1 cellular context compared by ENCODE assay signal in the genomic region with DNA sequence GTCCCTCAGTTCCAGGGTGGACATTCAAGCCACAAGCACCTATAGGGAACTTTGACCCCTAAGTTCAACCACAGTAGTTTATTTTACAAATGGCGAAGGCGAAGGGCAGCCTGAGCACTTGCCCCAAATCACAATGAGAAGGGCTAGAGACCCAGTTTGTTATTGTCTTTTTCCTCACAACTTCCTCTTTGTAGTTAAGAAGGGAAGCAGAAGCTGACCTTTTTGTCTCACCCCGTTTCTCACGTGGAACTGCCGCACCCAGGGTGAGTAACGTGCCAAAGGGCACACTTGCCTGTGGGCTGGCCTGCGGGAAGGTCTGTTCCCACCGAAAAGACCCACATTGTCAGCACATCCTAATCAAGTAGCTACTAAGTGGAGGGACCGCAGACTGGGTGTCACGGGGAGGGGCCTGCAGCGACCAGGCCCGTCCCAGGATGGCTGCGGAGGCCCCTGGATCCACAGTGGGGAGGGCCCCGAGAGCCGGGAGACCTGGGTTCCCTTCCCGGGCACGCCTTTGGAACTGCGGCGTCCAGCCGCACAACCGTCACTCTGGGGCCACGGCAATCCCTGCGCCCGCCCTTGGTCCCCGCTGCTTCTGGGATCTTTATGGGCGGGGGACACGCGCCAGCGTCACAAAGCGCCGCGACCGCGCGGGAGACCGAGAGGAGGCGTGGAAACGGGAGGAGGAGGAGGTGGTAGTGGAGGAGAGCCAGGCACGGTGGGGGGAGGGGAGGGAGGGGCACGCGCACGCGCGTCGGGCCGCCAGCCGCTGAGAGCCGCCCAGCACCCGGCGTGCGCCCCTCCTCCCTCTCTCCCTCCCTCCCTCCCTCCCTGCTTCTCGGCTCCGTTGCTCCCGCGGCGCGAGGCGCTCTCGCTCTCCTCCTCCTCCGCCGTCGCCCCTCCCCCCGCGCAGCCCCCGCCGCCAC.
TF ChIP-seq lines count a peak whose summit lies in the region.

A gene with protein sequence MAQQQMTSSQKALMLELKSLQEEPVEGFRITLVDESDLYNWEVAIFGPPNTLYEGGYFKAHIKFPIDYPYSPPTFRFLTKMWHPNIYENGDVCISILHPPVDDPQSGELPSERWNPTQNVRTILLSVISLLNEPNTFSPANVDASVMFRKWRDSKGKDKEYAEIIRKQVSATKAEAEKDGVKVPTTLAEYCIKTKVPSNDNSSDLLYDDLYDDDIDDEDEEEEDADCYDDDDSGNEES (plus strand): TSS at position 834 of the 926 bp plus-strand sequence. CDS start 598 bp downstream, outside the sequence.

TF ChIP-seq in HEK293, 187 proteins besides CTCF, POLR2A, EP300 and RAD21 (continued from another document):
- TF ChIP-seq ZNF18 (tag by site-specific recombination; IDR thresholded peaks at IDR 0.05) = no peak
- TF ChIP-seq KLF1 (tag by site-specific recombination; IDR thresholded peaks at IDR 0.05) = peak; percentile 59
- TF ChIP-seq MEIS1 (CRISPR knock-in tag; IDR thresholded peaks at IDR 0.05; ENCODE audit: borderline replicate concordance) = no peak
- no peak for TF ChIP-seq ZNF701 (tag by site-specific recombination; IDR thresholded peaks at IDR 0.05)
- peak; percentile 64 for TF ChIP-seq GLIS1 (tag by site-specific recombination; IDR thresholded peaks at IDR 0.05)
- TF ChIP-seq ZNF311 (tag by site-specific recombination; IDR thresholded peaks at IDR 0.05; ENCODE audit: borderline replicate concordance) = no peak
- TF ChIP-seq ZNF341 (tag by site-specific recombination; IDR thresholded peaks at IDR 0.05; ENCODE audit: low read depth) = 0 out of 2 replicates have a peak, but pooled peaks have one; percentile 21
- TF ChIP-seq ZNF138 (tag by site-specific recombination; IDR thresholded peaks at IDR 0.05; ENCODE audit: borderline replicate concordance) = no peak
- peak; percentile 71 for TF ChIP-seq ZBTB17 (tag by site-specific recombination; IDR thresholded peaks at IDR 0.05)
- no peak for TF ChIP-seq ZNF202 (tag by site-specific recombination; IDR thresholded peaks at IDR 0.05; ENCODE audit: borderline replicate concordance)
- TF ChIP-seq KLF17 (tag by site-specific recombination; IDR thresholded peaks at IDR 0.05) = peak; percentile 71; the same call in 1 of the 2 replicates
- TF ChIP-seq, protein P1, sequence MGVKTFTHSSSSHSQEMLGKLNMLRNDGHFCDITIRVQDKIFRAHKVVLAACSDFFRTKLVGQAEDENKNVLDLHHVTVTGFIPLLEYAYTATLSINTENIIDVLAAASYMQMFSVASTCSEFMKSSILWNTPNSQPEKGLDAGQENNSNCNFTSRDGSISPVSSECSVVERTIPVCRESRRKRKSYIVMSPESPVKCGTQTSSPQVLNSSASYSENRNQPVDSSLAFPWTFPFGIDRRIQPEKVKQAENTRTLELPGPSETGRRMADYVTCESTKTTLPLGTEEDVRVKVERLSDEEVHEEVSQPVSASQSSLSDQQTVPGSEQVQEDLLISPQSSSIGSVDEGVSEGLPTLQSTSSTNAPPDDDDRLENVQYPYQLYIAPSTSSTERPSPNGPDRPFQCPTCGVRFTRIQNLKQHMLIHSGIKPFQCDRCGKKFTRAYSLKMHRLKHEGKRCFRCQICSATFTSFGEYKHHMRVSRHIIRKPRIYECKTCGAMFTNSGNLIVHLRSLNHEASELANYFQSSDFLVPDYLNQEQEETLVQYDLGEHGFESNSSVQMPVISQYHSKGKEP (tag by site-specific recombination; IDR thresholded peaks at IDR 0.05) = no peak
- TF ChIP-seq, protein P2, sequence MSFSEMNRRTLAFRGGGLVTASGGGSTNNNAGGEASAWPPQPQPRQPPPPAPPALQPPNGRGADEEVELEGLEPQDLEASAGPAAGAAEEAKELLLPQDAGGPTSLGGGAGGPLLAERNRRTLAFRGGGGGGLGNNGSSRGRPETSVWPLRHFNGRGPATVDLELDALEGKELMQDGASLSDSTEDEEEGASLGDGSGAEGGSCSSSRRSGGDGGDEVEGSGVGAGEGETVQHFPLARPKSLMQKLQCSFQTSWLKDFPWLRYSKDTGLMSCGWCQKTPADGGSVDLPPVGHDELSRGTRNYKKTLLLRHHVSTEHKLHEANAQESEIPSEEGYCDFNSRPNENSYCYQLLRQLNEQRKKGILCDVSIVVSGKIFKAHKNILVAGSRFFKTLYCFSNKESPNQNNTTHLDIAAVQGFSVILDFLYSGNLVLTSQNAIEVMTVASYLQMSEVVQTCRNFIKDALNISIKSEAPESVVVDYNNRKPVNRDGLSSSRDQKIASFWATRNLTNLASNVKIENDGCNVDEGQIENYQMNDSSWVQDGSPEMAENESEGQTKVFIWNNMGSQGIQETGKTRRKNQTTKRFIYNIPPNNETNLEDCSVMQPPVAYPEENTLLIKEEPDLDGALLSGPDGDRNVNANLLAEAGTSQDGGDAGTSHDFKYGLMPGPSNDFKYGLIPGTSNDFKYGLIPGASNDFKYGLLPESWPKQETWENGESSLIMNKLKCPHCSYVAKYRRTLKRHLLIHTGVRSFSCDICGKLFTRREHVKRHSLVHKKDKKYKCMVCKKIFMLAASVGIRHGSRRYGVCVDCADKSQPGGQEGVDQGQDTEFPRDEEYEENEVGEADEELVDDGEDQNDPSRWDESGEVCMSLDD (tag by site-specific recombination; IDR thresholded peaks at IDR 0.05) = peak; percentile 66
- TF ChIP-seq, protein P3, sequence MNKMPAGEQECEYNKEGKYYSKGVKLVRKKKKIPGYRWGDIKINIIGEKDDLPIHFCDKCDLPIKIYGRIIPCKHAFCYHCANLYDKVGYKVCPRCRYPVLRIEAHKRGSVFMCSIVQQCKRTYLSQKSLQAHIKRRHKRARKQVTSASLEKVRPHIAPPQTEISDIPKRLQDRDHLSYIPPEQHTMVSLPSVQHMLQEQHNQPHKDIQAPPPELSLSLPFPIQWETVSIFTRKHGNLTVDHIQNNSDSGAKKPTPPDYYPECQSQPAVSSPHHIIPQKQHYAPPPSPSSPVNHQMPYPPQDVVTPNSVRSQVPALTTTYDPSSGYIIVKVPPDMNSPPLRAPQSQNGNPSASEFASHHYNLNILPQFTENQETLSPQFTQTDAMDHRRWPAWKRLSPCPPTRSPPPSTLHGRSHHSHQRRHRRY (tag by site-specific recombination; IDR thresholded peaks at IDR 0.05) = no peak
- no peak for TF ChIP-seq RBAK (tag by site-specific recombination; IDR thresholded peaks at IDR 0.05)
- TF ChIP-seq ZNF174 (tag by site-specific recombination; IDR thresholded peaks at IDR 0.05) = no peak
- TF ChIP-seq, protein P4, sequence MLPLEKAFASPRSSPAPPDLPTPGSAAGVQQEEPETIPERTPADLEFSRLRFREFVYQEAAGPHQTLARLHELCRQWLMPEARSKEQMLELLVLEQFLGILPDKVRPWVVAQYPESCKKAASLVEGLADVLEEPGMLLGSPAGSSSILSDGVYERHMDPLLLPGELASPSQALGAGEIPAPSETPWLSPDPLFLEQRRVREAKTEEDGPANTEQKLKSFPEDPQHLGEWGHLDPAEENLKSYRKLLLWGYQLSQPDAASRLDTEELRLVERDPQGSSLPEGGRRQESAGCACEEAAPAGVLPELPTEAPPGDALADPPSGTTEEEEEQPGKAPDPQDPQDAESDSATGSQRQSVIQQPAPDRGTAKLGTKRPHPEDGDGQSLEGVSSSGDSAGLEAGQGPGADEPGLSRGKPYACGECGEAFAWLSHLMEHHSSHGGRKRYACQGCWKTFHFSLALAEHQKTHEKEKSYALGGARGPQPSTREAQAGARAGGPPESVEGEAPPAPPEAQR (tag by site-specific recombination; IDR thresholded peaks at IDR 0.05) = no peak
- TF ChIP-seq SP2 (tag by site-specific recombination; IDR thresholded peaks at IDR 0.05) = peak; percentile 77
